8 cellular contexts compared by ENCODE assay signal in the genomic region with DNA sequence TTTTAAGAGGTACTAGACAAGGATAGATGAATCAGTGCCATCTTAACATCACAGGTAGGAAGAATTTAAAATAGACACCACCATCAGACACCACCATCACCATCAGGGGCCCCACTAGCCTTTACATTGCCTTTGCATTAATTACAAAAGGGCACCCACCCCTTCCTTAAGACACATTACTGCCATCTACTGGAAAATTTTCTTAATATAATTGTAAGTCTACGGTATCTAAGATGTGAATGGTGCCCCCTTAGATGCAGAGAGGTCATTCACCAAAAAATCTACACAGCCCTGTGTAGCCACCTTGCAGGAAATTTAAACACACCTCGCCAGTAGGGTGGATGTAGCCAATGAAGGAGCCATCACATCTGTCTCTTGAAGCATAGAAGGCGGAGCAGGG.
DNase-seq lines count a peak whose midpoint lies in the region; ATAC-seq, FAIRE-seq and TF ChIP-seq lines count a peak whose summit lies in the region.

No MANE protein-coding gene starts in this region.

- H3K36me3 ChIP-seq in Loucy (ENCODE audit: insufficient read depth, low read length) (no peaks in the 10 kb centered on the region), GM12878 (ENCODE audit: control insufficient read depth in 2 of 2, insufficient read depth in 2 of 2, low read length in 1 of 2) (no peaks in the 10 kb centered on the region)

- no peaks in the 10 kb centered on the region for H3K79me2 ChIP-seq in Loucy (ENCODE audit: insufficient read depth, low read length)
- H3K79me2 ChIP-seq in GM12878 (ENCODE audit: control insufficient read depth, insufficient read depth, low read length): no peaks in the 10 kb centered on the region

- H3K27ac Mint-ChIP-seq in activated naive CD4-positive, alpha-beta T cell treated with anti-CD3 and anti-CD28 coated beads for 36 hours: no peak overlapping the region
- no peak overlapping the region for H3K27ac Mint-ChIP-seq in stimulated activated naive B cell treated with anti-CD40 and anti-IgM and Interleukin-4, amounts not matched to agents 10 μg/mL and 1 μg/mL and 100 μg/mL, for 72 hours

- TF ChIP-seq CTCF in Loucy (conservative IDR thresholded peaks at IDR 0.05; ENCODE audit: low read length) (peak; percentile 56), GM12878 (IDR thresholded peaks at IDR 0.05 in 2 of 3, conservative IDR thresholded peaks at IDR 0.05 in 1 of 3; ENCODE audit: control insufficient read depth in 2 of 3, extremely low read depth in 1 of 3, insufficient read depth in 1 of 3, low read depth in 3 of 3, low read length in 3 of 3) (peak in 2 of 3 experiments; percentile 15 to 22; a peak in 1 of 6 replicates)

- peak; percentile 84 for ATAC-seq in GM12878
- ATAC-seq in stimulated activated naive B cell treated with anti-CD40 and anti-IgM and Interleukin-4, amounts not matched to agents 10 μg/mL and 1 μg/mL and 100 μg/mL, for 72 hours (replicated peaks): peak; percentile 72 to 75
- ATAC-seq in GM18873 (IDR thresholded peaks at IDR 0.05; ENCODE audit: low FRiP score, unreplicated experiment): no peak
- no peak for ATAC-seq in HG02884 (IDR thresholded peaks at IDR 0.05; ENCODE audit: unreplicated experiment)

- peaks cover 2% of the 10 kb centered on the region for H3K4me1 Mint-ChIP-seq in activated naive CD4-positive, alpha-beta T cell treated with anti-CD3 and anti-CD28 coated beads for 36 hours (ENCODE audit: low read depth)
- peaks cover 0 to 4% of the 10 kb centered on the region in 2 donors for H3K4me1 Mint-ChIP-seq in stimulated activated naive B cell treated with anti-CD40 and anti-IgM and Interleukin-4, amounts not matched to agents 10 μg/mL and 1 μg/mL and 100 μg/mL, for 72 hours

- POLR2A ChIA-PET in GM12878 (lab: Charles Lee): no interaction called here

- FAIRE-seq in GM12878 (lab: Jason Lieb, UNC): no peak

- 12% methylated on average over 3 of the region's 3 CpGs for WGBS in GM12878 (ENCODE audit: insufficient coverage, insufficient replicate concordance, low lambda C conversion rate, missing lambda C conversion rate)

- CTCF ChIA-PET in activated naive CD4-positive, alpha-beta T cell treated with anti-CD3 and anti-CD28 coated beads for 36 hours (lab: Charles Lee): no interaction called here
- CTCF ChIA-PET in GM12878 (lab: Yijun Ruan, JAX): interaction anchor here (1.3 to 1.9 kb wide), 2 partner anchors 105 to 186 kb away, joined by 5 to 10 read pairs; no protein-coding TSS in a partner anchor

- BruUV-seq in GM12878 (replicated peaks; lab: Mats Ljungman, UMichigan): no TSS peak

- peak; percentile 59 for TF ChIP-seq RAD21 in GM12878 (IDR thresholded peaks at IDR 0.05; ENCODE audit: insufficient read depth, low read depth, low read length)

- H3K4me1 ChIP-seq in Loucy (ENCODE audit: insufficient read depth, low read length, poor library complexity, severe bottlenecking) (peaks cover 17% of the 10 kb centered on the region), GM12878 (ENCODE audit: control insufficient read depth, insufficient read depth, low read length) (no peaks in the 10 kb centered on the region)

- H3K9me2 ChIP-seq in Loucy (replicated peaks; ENCODE audit: low read depth, low read length): no peaks in the 10 kb centered on the region

- H4K20me1 ChIP-seq in Loucy (ENCODE audit: insufficient read depth, low read length, poor library complexity, severe bottlenecking) (no peaks in the 10 kb centered on the region), GM12878 (ENCODE audit: control insufficient read depth, insufficient read depth) (no peaks in the 10 kb centered on the region)

- H3K4me3 Mint-ChIP-seq in activated naive CD4-positive, alpha-beta T cell treated with anti-CD3 and anti-CD28 coated beads for 36 hours: no peak overlapping the region
- H3K4me3 Mint-ChIP-seq in stimulated activated naive B cell treated with anti-CD40 and anti-IgM and Interleukin-4, amounts not matched to agents 10 μg/mL and 1 μg/mL and 100 μg/mL, for 72 hours: no peak overlapping the region

- peaks cover 6% of the 10 kb centered on the region; the same call in 1 of the 2 replicates for H3F3A ChIP-seq in Loucy (ENCODE audit: low read depth)

- peak; percentile 7 for DNase-seq in activated naive CD4-positive, alpha-beta T cell treated with anti-CD3 and anti-CD28 coated beads for 36 hours
- no peak for DNase-seq in activated naive CD4-positive, alpha-beta T cell (lab: John Stamatoyannopoulos, UW)
- no peak for DNase-seq in GM12878 (ENCODE audit: low read depth, low spot score)
- DNase-seq in stimulated activated naive B cell treated with anti-CD40 and anti-IgM and Interleukin-4, amounts not matched to agents 10 μg/mL and 1 μg/mL and 100 μg/mL, for 72 hours: no peak
- DNase-seq in head of caudate nucleus: no peak

- H3K4me2 ChIP-seq in Loucy (ENCODE audit: low read depth, low read length, poor library complexity, severe bottlenecking): no peak overlapping the region
- H3K4me2 ChIP-seq in GM12878 (ENCODE audit: control insufficient read depth, insufficient read depth): no peak overlapping the region

- H3K27me3 ChIP-seq in Loucy (ENCODE audit: insufficient read depth, low read length, poor library complexity, severe bottlenecking) (no peaks in the 10 kb centered on the region), GM12878 (replicated peaks in 1 of 2; ENCODE audit: control insufficient read depth in 2 of 2, insufficient read depth in 2 of 2, low read length in 1 of 2) (no peaks in the 10 kb centered on the region)

- H3K4me3 ChIP-seq in Loucy (ENCODE audit: low read length, poor library complexity, severe bottlenecking) (no peak overlapping the region), GM12878 (no peak overlapping the region)

- RAD21 ChIA-PET in GM12878 (lab: Charles Lee; ENCODE audit: unreplicated experiment): interaction anchor here (1.3 to 1.5 kb wide), 2 partner anchors 61 to 325 kb away, joined by 3 read pairs; no protein-coding TSS in a partner anchor

- intact Hi-C loops in activated naive CD4-positive, alpha-beta T cell treated with anti-CD3 and anti-CD28 coated beads for 36 hours (cut with micrococcal nuclease): loop anchor here (1.0 to 10.0 kb wide), 5 partner anchors 185 to 321 kb away; no protein-coding TSS in a partner anchor
- intact Hi-C loops in GM12878 (cut with micrococcal nuclease; ENCODE audit: unreplicated experiment): loop anchor here (1.0 to 5.0 kb wide), 7 partner anchors 62 to 321 kb away; partner anchors contain the start of gene MID1IP1
- intact Hi-C loops in head of caudate nucleus (cut with DNase I): loop anchor here (10.0 kb wide), 1 partner anchor 181 kb away; the partner anchor contains the start of gene MID1IP1

- no peak for TF ChIP-seq POLR2A in GM12878 (IDR thresholded peaks at IDR 0.05; ENCODE audit: low read depth, low read length)

- H3K27ac ChIP-seq in GM12878 (ENCODE audit: control insufficient read depth, insufficient read depth): no peak overlapping the region

- SMC1A ChIA-PET in GM12878 (lab: Charles Lee; ENCODE audit: uncharacterized antibody, unreplicated experiment): interaction anchor here (1.0 to 4.1 kb wide), 5 partner anchors 26 to 175 kb away, joined by 3 to 18 read pairs (median 4); no protein-coding TSS in a partner anchor

- H3K9me3 Mint-ChIP-seq in activated naive CD4-positive, alpha-beta T cell treated with anti-CD3 and anti-CD28 coated beads for 36 hours: no peaks in the 10 kb centered on the region
- no peaks in the 10 kb centered on the region for H3K9me3 Mint-ChIP-seq in stimulated activated naive B cell treated with anti-CD40 and anti-IgM and Interleukin-4, amounts not matched to agents 10 μg/mL and 1 μg/mL and 100 μg/mL, for 72 hours

- H3K9me3 ChIP-seq in Loucy (ENCODE audit: insufficient read depth, low read depth, low read length) (no peaks in the 10 kb centered on the region), GM12878 (replicated peaks; ENCODE audit: control insufficient read depth, insufficient read depth, low read length) (no peaks in the 10 kb centered on the region)

- TF ChIP-seq EP300 in GM12878 (IDR thresholded peaks at IDR 0.05; ENCODE audit: borderline replicate concordance in 1 of 2, control insufficient read depth in 1 of 2, low read depth in 2 of 2, low read length in 2 of 2): no peak

- no peaks in the 10 kb centered on the region for H3K27me3 Mint-ChIP-seq in activated naive CD4-positive, alpha-beta T cell treated with anti-CD3 and anti-CD28 coated beads for 36 hours (ENCODE audit: low read depth)
- H3K27me3 Mint-ChIP-seq in stimulated activated naive B cell treated with anti-CD40 and anti-IgM and Interleukin-4, amounts not matched to agents 10 μg/mL and 1 μg/mL and 100 μg/mL, for 72 hours: peaks cover 0 to 14% of the 10 kb centered on the region in 2 donors

- in situ Hi-C loops in GM12878 (cut with MboI): no loop called here

- H3K36me3 Mint-ChIP-seq in activated naive CD4-positive, alpha-beta T cell treated with anti-CD3 and anti-CD28 coated beads for 36 hours (ENCODE audit: low read depth): no peaks in the 10 kb centered on the region
- no peaks in the 10 kb centered on the region for H3K36me3 Mint-ChIP-seq in stimulated activated naive B cell treated with anti-CD40 and anti-IgM and Interleukin-4, amounts not matched to agents 10 μg/mL and 1 μg/mL and 100 μg/mL, for 72 hours

- H2AFZ ChIP-seq in Loucy (ENCODE audit: low read length) (no peak overlapping the region), GM12878 (ENCODE audit: control insufficient read depth, low read depth, low read length) (no peak overlapping the region)

- H3K9ac ChIP-seq in Loucy (ENCODE audit: low read depth, low read length, poor library complexity, severe bottlenecking) (no peak overlapping the region), GM12878 (ENCODE audit: control insufficient read depth, insufficient read depth, low read length) (no peak overlapping the region)

TF ChIP-seq in GM12878, 131 proteins besides CTCF, POLR2A, EP300 and RAD21:
- TF ChIP-seq PML (IDR thresholded peaks at IDR 0.05; ENCODE audit: low read length): no peak
- peak; percentile 52; the same call in 1 of the 2 replicates for TF ChIP-seq SMC3 (IDR thresholded peaks at IDR 0.05; ENCODE audit: borderline replicate concordance, low read length)

Comparison
In these comparisons a context has a peak if more than half of its experiments do, and no peak if none do; other contexts are left out.
1. ATAC-seq: peak in GM12878 (single experiment) and stimulated activated naive B cell treated with anti-CD40 and anti-IgM and Interleukin-4, amounts not matched to agents 10 μg/mL and 1 μg/mL and 100 μg/mL, for 72 hours (2 of 2); none in GM18873 (single experiment) and HG02884 (single experiment).